ENCODE assay signal across 15 cellular contexts in the genomic region with DNA sequence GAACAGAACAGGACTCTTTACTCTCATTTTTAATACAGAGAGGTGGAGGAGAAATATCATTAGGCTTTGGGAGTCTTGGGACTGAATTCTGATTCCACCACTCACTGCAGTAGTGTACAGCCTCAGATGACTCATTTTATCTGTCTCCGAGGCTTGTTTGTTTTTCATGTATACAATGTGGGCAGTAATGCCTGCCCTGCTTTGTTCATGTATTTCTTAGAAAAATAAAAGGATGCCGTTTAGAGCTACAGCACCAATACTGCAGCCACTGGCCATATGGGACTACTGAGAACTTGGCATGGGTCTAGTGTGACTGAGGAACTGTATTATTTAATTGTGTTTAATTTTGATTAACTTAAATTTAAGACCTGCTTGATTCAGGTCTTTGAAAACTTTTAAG. TPM values are rescaled to one million over a fixed set of nuclear protein-coding genes. Genes with fewer than 3 reads are reported as not detected.
A peak's percentile ranks its signal among the peaks of the same experiment; 100 is the strongest.
DNase-seq lines count a peak whose midpoint lies in the region; ATAC-seq and TF ChIP-seq lines count a peak whose summit lies in the region.
"Had no signal": no experiment of that assay in that cellular context is flagged by ENCODE, and none has a peak within 500 bp of the region (broad histone marks: within the 10 kb centered on the region; RNA-seq: fewer than 3 reads in every experiment).

No MANE protein-coding gene starts in this region.

- TF ChIP-seq CTCF in brain microvascular endothelial cell (IDR thresholded peaks at IDR 0.05; ENCODE audit: low read depth, low read length, missing control alignments) (no peak), body of pancreas (IDR thresholded peaks at IDR 0.05) (no peak), uterus (IDR thresholded peaks at IDR 0.05) (no peak)

- in situ Hi-C loops in G401 (cut with HindIII; ENCODE audit: low sequenced_read_pairs): no loop called here
- in situ Hi-C loops in brain microvascular endothelial cell (cut with HindIII; ENCODE audit: low pct_ligation_motif_present, low sequenced_read_pairs): no loop called here

- H3K36me3 ChIP-seq in brain microvascular endothelial cell (replicated peaks): no peaks in the 10 kb centered on the region
- H3K36me3 ChIP-seq in H7 (replicated peaks; ENCODE audit: control insufficient read depth, insufficient read depth, low read length): no peaks in the 10 kb centered on the region
- H3K36me3 ChIP-seq in body of pancreas (replicated peaks in 1 of 2; ENCODE audit: insufficient read depth in 1 of 2, low read depth in 2 of 2): no peaks in the 10 kb centered on the region
- no peaks in the 10 kb centered on the region for H3K36me3 ChIP-seq in uterus

- TF ChIP-seq POLR2A in body of pancreas (IDR thresholded peaks at IDR 0.05) (no peak), uterus (IDR thresholded peaks at IDR 0.05) (no peak)

- DNase-seq in G401 (ENCODE audit: low spot score) (peak; percentile 74), NCI-H146 treated with DMSO at 0.1 percent for 48 hours (lab: John Stamatoyannopoulos, UW; ENCODE audit: unreplicated experiment) (peak; percentile 17), brain microvascular endothelial cell (peak; percentile 68), lung microvascular endothelial cell (ENCODE audit: low read depth in 2 of 2) (peak; percentile 21 to 62), H7 (no peak), body of pancreas (no peak), uterus (no peak)
- DNase-seq: activated CD8-positive, alpha-beta memory T cell treated with anti-CD3 and anti-CD28 coated beads, Interleukin-2, amount 50 U/mL, for 4 hours; Caco-2; kidney glomerular epithelial cell; NCI-H1105; nephron progenitor cell; stimulated activated CD4-positive, alpha-beta T cell treated with anti-CD3 and anti-CD28 coated beads, Interleukin-12 subunit alpha, Interleukin-12 subunit beta, amount 100 ng/mL, for 4 hours; stimulated activated CD8-positive, alpha-beta memory T cell treated with anti-CD3 and anti-CD28 coated beads, Interleukin-4, amount 100 ng/mL, for 48 hours had no signal

- H3K27ac ChIP-seq in brain microvascular endothelial cell: peak overlapping the region; percentile 51
- no peak overlapping the region for H3K27ac ChIP-seq in body of pancreas
- H3K27ac ChIP-seq in uterus: no peak overlapping the region

- no peaks in the 10 kb centered on the region for H3K9me3 ChIP-seq in body of pancreas
- H3K9me3 ChIP-seq in uterus: no peaks in the 10 kb centered on the region
- H3K9me3 ChIP-seq: Caco-2 had no signal

- H3K4me3 ChIP-seq in brain microvascular endothelial cell (ENCODE audit: low read depth, low read length): no peak overlapping the region
- H3K4me3 ChIP-seq in H7 (ENCODE audit: insufficient read depth, low read depth, low read length): no peak overlapping the region
- no peak overlapping the region for H3K4me3 ChIP-seq in body of pancreas
- no peak overlapping the region for H3K4me3 ChIP-seq in uterus

- H3K27me3 ChIP-seq in brain microvascular endothelial cell (replicated peaks) (no peaks in the 10 kb centered on the region), H7 (ENCODE audit: control insufficient read depth, insufficient read depth, low read length) (no peaks in the 10 kb centered on the region), body of pancreas (no peaks in the 10 kb centered on the region), uterus (no peaks in the 10 kb centered on the region)

- 33 to 43% methylated on average over 2 of the region's 2 CpGs for WGBS in body of pancreas, 2 donors

- intact Hi-C loops in body of pancreas (cut with DNase I) (no loop called here), uterus (cut with DNase I; ENCODE audit: low total_unique reads) (no loop called here)

- no peak for ATAC-seq in GM18519 (IDR thresholded peaks at IDR 0.05; ENCODE audit: low FRiP score, unreplicated experiment)
- ATAC-seq in body of pancreas: no peak

- H3K4me1 ChIP-seq in body of pancreas: peaks cover 47% of the 10 kb centered on the region
- H3K4me1 ChIP-seq in uterus: no peaks in the 10 kb centered on the region

RNA-seq across cellular contexts. Expression of gene JAG1, which starts 41.2 kb away (rescaled TPM):
- total RNA-seq in G401 (2014; rRNA removed; shearing (Covaris generic)): 0.06 TPM in 1 of 2 replicates, not detected in the other
- total RNA-seq in lung microvascular endothelial cell (78.0 and 227 TPM in 2 replicates), body of pancreas (10 to 100 TPM; 41.2 to 55.7 TPM), uterus (100 to 1,000 TPM in 2 of 4 donors, 10 to 100 TPM in 2; 53.8 to 154 (median 111) TPM)
- total RNA-seq in H7 (2014; rRNA removed; shearing (Covaris generic)): 21.9 and 30.0 TPM in 2 replicates

Comparison
In these comparisons a context has a peak if more than half of its experiments do, and no peak if none do; other contexts are left out.
1. DNase-seq: peak in G401 (single experiment), NCI-H146 treated with DMSO at 0.1 percent for 48 hours (single experiment), brain microvascular endothelial cell (single experiment) and lung microvascular endothelial cell (2 of 2); none in H7 (single experiment), body of pancreas (0 of 4) and uterus (0 of 2).
2. RNA of gene JAG1, which starts 41.2 kb away (total RNA-seq): 78.0 to 227 TPM in lung microvascular endothelial cell, 53.8 to 154 TPM in uterus, 41.2 to 55.7 TPM in body of pancreas and 21.9 to 30.0 TPM in H7; 0.06 TPM in G401; every median in the first group is over 10 times any median in the second.